In the genomic region with DNA sequence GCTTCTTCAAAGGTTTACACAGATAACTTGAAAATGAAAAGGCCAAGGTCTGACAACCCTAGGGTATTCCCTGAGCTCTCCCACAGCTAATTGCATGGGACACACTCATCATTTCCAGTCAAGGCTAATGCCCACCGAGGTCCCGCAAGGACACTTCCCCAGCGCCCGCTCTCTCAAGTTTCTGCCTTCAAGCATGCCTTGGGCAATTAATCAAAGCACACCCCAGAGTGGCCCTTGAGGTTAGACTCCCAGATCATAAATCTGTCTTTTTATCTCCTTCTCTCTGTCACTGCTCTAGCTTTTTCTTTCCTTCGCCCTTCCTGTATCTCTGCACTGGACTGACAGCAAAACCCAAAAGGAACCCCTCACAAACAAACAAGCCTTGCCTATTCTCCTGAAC, we compare ENCODE assay signal across 26 cellular contexts.
"Had no signal": no experiment of that assay in that cellular context is flagged by ENCODE, and none has a peak within 500 bp of the region (broad histone marks: within the 10 kb centered on the region; RNA-seq: fewer than 3 reads in every experiment).

No MANE protein-coding gene starts in this region.

- H3K4me1 ChIP-seq: colonic mucosa, gastrocnemius medialis, left lung, psoas muscle, spleen, upper lobe of right lung, uterus had no signal

- H3K27ac Mint-ChIP-seq: dendritic cell treated with granulocyte-macrophage colony-stimulating factor and Interleukin-4, amounts not matched to agents 40 ng/mL and 50 ng/mL, for 4 days; endodermal cell; naive thymus-derived CD4-positive, alpha-beta T cell; stimulated activated naive B cell treated with anti-CD40 and anti-IgM and Interleukin-4, amounts not matched to agents 10 μg/mL and 1 μg/mL and 100 μg/mL, for 72 hours; stimulated activated naive CD8-positive, alpha-beta T cell treated with anti-CD3 and anti-CD28 coated beads, Interleukin-15, Interleukin-2, amounts not matched to agents 100 ng/mL and 50 ng/mL, for 24 hours had no signal

- H3K27me3 ChIP-seq: colonic mucosa, gastrocnemius medialis, left lung, ovary, spleen, tibial nerve, upper lobe of right lung, uterus had no signal

- DNase-seq: colonic mucosa; effector CD8-positive, alpha-beta T cell; endodermal cell; foreskin fibroblast; gastrocnemius medialis; left lung; mesenchymal stem cell; midbrain; naive thymus-derived CD4-positive, alpha-beta T cell; nucleus accumbens; ovary; posterior cingulate gyrus; psoas muscle; right cardiac atrium; spleen; stimulated activated naive B cell treated with anti-CD40 and anti-IgM and Interleukin-4, amounts not matched to agents 10 μg/mL and 1 μg/mL and 100 μg/mL, for 72 hours; upper lobe of right lung; uterus had no signal

- H3K9me3 Mint-ChIP-seq: dendritic cell treated with granulocyte-macrophage colony-stimulating factor and Interleukin-4, amounts not matched to agents 40 ng/mL and 50 ng/mL, for 4 days; endodermal cell; naive thymus-derived CD4-positive, alpha-beta T cell; nephron; stimulated activated naive B cell treated with anti-CD40 and anti-IgM and Interleukin-4, amounts not matched to agents 10 μg/mL and 1 μg/mL and 100 μg/mL, for 72 hours; stimulated activated naive CD8-positive, alpha-beta T cell treated with anti-CD3 and anti-CD28 coated beads, Interleukin-15, Interleukin-2, amounts not matched to agents 100 ng/mL and 50 ng/mL, for 24 hours had no signal

- H3K4me1 Mint-ChIP-seq: naive thymus-derived CD4-positive, alpha-beta T cell; nephron; stimulated activated naive B cell treated with anti-CD40 and anti-IgM and Interleukin-4, amounts not matched to agents 10 μg/mL and 1 μg/mL and 100 μg/mL, for 72 hours had no signal

- H3K4me3 Mint-ChIP-seq: dendritic cell treated with granulocyte-macrophage colony-stimulating factor and Interleukin-4, amounts not matched to agents 40 ng/mL and 50 ng/mL, for 4 days; endodermal cell; naive thymus-derived CD4-positive, alpha-beta T cell; nephron; stimulated activated naive B cell treated with anti-CD40 and anti-IgM and Interleukin-4, amounts not matched to agents 10 μg/mL and 1 μg/mL and 100 μg/mL, for 72 hours; stimulated activated naive CD8-positive, alpha-beta T cell treated with anti-CD3 and anti-CD28 coated beads, Interleukin-15, Interleukin-2, amounts not matched to agents 100 ng/mL and 50 ng/mL, for 24 hours had no signal

- H3K27me3 Mint-ChIP-seq: dendritic cell treated with granulocyte-macrophage colony-stimulating factor and Interleukin-4, amounts not matched to agents 40 ng/mL and 50 ng/mL, for 4 days; naive thymus-derived CD4-positive, alpha-beta T cell; stimulated activated naive B cell treated with anti-CD40 and anti-IgM and Interleukin-4, amounts not matched to agents 10 μg/mL and 1 μg/mL and 100 μg/mL, for 72 hours; stimulated activated naive CD8-positive, alpha-beta T cell treated with anti-CD3 and anti-CD28 coated beads, Interleukin-15, Interleukin-2, amounts not matched to agents 100 ng/mL and 50 ng/mL, for 24 hours had no signal

- ATAC-seq: esophagus mucosa; gastrocnemius medialis; left lung; naive thymus-derived CD4-positive, alpha-beta T cell; psoas muscle; right cardiac atrium; stimulated activated naive B cell treated with anti-CD40 and anti-IgM and Interleukin-4, amounts not matched to agents 10 μg/mL and 1 μg/mL and 100 μg/mL, for 72 hours; upper lobe of right lung had no signal

- H3K4me3 ChIP-seq: colonic mucosa, gastrocnemius medialis, left lung, ovary, psoas muscle, skin epidermis, spleen, thoracic aorta, tibial nerve, upper lobe of right lung, uterus had no signal

- H3K9me3 ChIP-seq: colonic mucosa, gastrocnemius medialis, left lung, ovary, psoas muscle, spleen, thoracic aorta, tibial nerve, upper lobe of right lung, uterus had no signal

- H3K36me3 ChIP-seq: ovary, uterus had no signal

- H3K27ac ChIP-seq: colonic mucosa, epithelial cell of prostate, gastrocnemius medialis, left lung, ovary, psoas muscle, skin epidermis, spleen, thoracic aorta, upper lobe of right lung, uterus had no signal
